In genomic region chr19:56148955-56149655, GRCh38 we compare ENCODE assay signal across 5 cellular contexts. TPM values are rescaled to one million over a fixed set of nuclear protein-coding genes. Genes with fewer than 3 reads are reported as not detected.
"Had no signal": no experiment of that assay in that cellular context is flagged by ENCODE, and none has a peak within 500 bp of the region (broad histone marks: within the 10 kb centered on the region; RNA-seq: fewer than 3 reads in every experiment).

No MANE protein-coding gene starts in this region.

RNA-seq across cellular contexts. Expression of gene GALP, which starts 26.7 kb away (rescaled TPM):
- total RNA-seq: GM23248, H7, HT-29 had no signal
- polyA plus RNA-seq: GM23248, IgD-negative memory B cell had no signal

RNA-seq across cellular contexts. Expression of gene ZSCAN5B, which starts 48.5 kb away (rescaled TPM):
- total RNA-seq: GM23248, H7, HT-29 had no signal
- polyA plus RNA-seq: GM23248 had no signal

RNA-seq across cellular contexts. Expression of gene ZSCAN5C, which starts 53.0 kb away (rescaled TPM):
- total RNA-seq: GM23248, H4, H7, HT-29 had no signal
- polyA plus RNA-seq: GM23248, IgD-negative memory B cell had no signal
